In genomic region chr2:199684168-199684567, GRCh38 we compare ENCODE assay signal across 16 cellular contexts.
DNase-seq lines count a peak whose midpoint lies in the region; FAIRE-seq and TF ChIP-seq lines count a peak whose summit lies in the region.
"Had no signal": no experiment of that assay in that cellular context is flagged by ENCODE, and none has a peak within 500 bp of the region (broad histone marks: within the 10 kb centered on the region; RNA-seq: fewer than 3 reads in every experiment).

No MANE protein-coding gene starts in this region.

- CTCF ChIA-PET in A673 (lab: Charles Lee) = no interaction called here

- no peak overlapping the region for H3K27ac ChIP-seq in A673 (ENCODE audit: low read depth, low read length, poor library complexity, severe bottlenecking)
- H3K27ac ChIP-seq in OCI-LY3 (ENCODE audit: low read length) = no peak overlapping the region

- intact Hi-C loops in A673 (cut with micrococcal nuclease; ENCODE audit: unreplicated experiment) = no loop called here

- H3K36me3 ChIP-seq in A673 (ENCODE audit: insufficient read depth, low read length, poor library complexity, severe bottlenecking) (no peaks in the 10 kb centered on the region), OCI-LY3 (replicated peaks; ENCODE audit: low read depth, low read length) (no peaks in the 10 kb centered on the region)
- H3K36me3 ChIP-seq: HAP-1 had no signal

- no peak overlapping the region for H2AFZ ChIP-seq in OCI-LY3 (ENCODE audit: low read depth, low read length)

- TF ChIP-seq POLR2A in GM12891 (IDR thresholded peaks at IDR 0.05; ENCODE audit: low read depth, low read length) = no peak

- H3K4me3 ChIP-seq in A673 (ENCODE audit: low read depth, low read length, poor library complexity, severe bottlenecking) = no peak overlapping the region
- H3K4me3 ChIP-seq in OCI-LY3 (ENCODE audit: low read length) = no peak overlapping the region
- H3K4me3 ChIP-seq: HAP-1 had no signal

- FAIRE-seq in D721Med (lab: Jason Lieb, UNC) (no peak), GM12891 (lab: Jason Lieb, UNC) (no peak)

- no peak overlapping the region for H3K9ac ChIP-seq in OCI-LY3 (ENCODE audit: low read length)

- POLR2A ChIA-PET in A673 (lab: Charles Lee; ENCODE audit: low non-redundant PET) = no interaction called here

- TF ChIP-seq CTCF in A673 (conservative IDR thresholded peaks at IDR 0.05; ENCODE audit: low read depth, low read length) (peak; percentile 54), D721Med (IDR thresholded peaks at IDR 0.05; ENCODE audit: insufficient read depth, missing control alignments) (peak; percentile 9), OCI-LY3 (IDR thresholded peaks at IDR 0.05; ENCODE audit: low read depth, low read length) (peak; percentile 35), endothelial cell (IDR thresholded peaks at IDR 0.05; ENCODE audit: unreplicated experiment) (peak; percentile 45)

- H3K4me3 Mint-ChIP-seq in endothelial cell (ENCODE audit: unreplicated experiment) = no peak overlapping the region
- no peak overlapping the region for H3K4me3 Mint-ChIP-seq in activated T-cell treated with anti-CD3 and anti-CD28 coated beads, Interleukin-2, amount 50 U/mL, for 24 hours
- H3K4me3 Mint-ChIP-seq: CD8-positive, alpha-beta T cell had no signal

- DNase-seq in A673 (ENCODE audit: low spot score) = no peak
- no peak for DNase-seq in D721Med (ENCODE audit: insufficient read length, low spot score)
- DNase-seq in endothelial cell (ENCODE audit: low spot score) = no peak
- no peak for DNase-seq in NCI-H345 (lab: John Stamatoyannopoulos, UW)
- no peak for DNase-seq in activated gamma-delta T cell (lab: John Stamatoyannopoulos, UW)
- no peak for DNase-seq in activated T-cell treated with anti-CD3 and anti-CD28 coated beads, Interleukin-2, amount 50 U/mL, for 24 hours
- no peak for DNase-seq in GM12891 (ENCODE audit: insufficient read length, low spot score)
- DNase-seq: CD8-positive, alpha-beta T cell; MV-4-11; NCI-H1417 treated with DMSO at 0.1 percent for 48 hours; NCI-H1930; NCI-H446; SHP77 treated with DMSO at 0.1 percent for 48 hours; T-helper 2 cell had no signal

- H3K9me3 Mint-ChIP-seq in endothelial cell (ENCODE audit: unreplicated experiment) = no peaks in the 10 kb centered on the region
- no peaks in the 10 kb centered on the region for H3K9me3 Mint-ChIP-seq in activated T-cell treated with anti-CD3 and anti-CD28 coated beads, Interleukin-2, amount 50 U/mL, for 24 hours
- H3K9me3 Mint-ChIP-seq: CD8-positive, alpha-beta T cell had no signal

- no peaks in the 10 kb centered on the region for H3K27me3 Mint-ChIP-seq in endothelial cell (ENCODE audit: unreplicated experiment)
- H3K27me3 Mint-ChIP-seq in activated T-cell treated with anti-CD3 and anti-CD28 coated beads, Interleukin-2, amount 50 U/mL, for 24 hours = peaks cover 26% of the 10 kb centered on the region

- no peaks in the 10 kb centered on the region for H3K36me3 Mint-ChIP-seq in endothelial cell (ENCODE audit: low read depth, unreplicated experiment)
- H3K36me3 Mint-ChIP-seq in activated T-cell treated with anti-CD3 and anti-CD28 coated beads, Interleukin-2, amount 50 U/mL, for 24 hours (ENCODE audit: low read depth) = no peaks in the 10 kb centered on the region
- H3K36me3 Mint-ChIP-seq: CD8-positive, alpha-beta T cell had no signal

- H3K4me1 ChIP-seq in A673 (ENCODE audit: insufficient read depth, low read length, poor library complexity, severe bottlenecking) (peaks cover 13% of the 10 kb centered on the region), OCI-LY3 (ENCODE audit: low read length) (peaks cover 14% of the 10 kb centered on the region)

- H3K4me2 ChIP-seq in OCI-LY3 (ENCODE audit: low read length) = no peak overlapping the region

- H3K27ac Mint-ChIP-seq in endothelial cell (ENCODE audit: unreplicated experiment) = no peak overlapping the region
- H3K27ac Mint-ChIP-seq in activated T-cell treated with anti-CD3 and anti-CD28 coated beads, Interleukin-2, amount 50 U/mL, for 24 hours = no peak overlapping the region
- H3K27ac Mint-ChIP-seq: CD8-positive, alpha-beta T cell had no signal

- no peaks in the 10 kb centered on the region for H3K9me3 ChIP-seq in A673 (ENCODE audit: low read depth, low read length, poor library complexity, severe bottlenecking)
- no peaks in the 10 kb centered on the region for H3K9me3 ChIP-seq in OCI-LY3 (ENCODE audit: insufficient read depth, low read length)
- H3K9me3 ChIP-seq: HAP-1 had no signal

- H3K79me2 ChIP-seq in OCI-LY3 (ENCODE audit: low read length) = no peaks in the 10 kb centered on the region

- no peaks in the 10 kb centered on the region for H4K20me1 ChIP-seq in OCI-LY3 (ENCODE audit: insufficient read depth, low read length)

- no peaks in the 10 kb centered on the region for H3K27me3 ChIP-seq in A673 (replicated peaks; ENCODE audit: insufficient read depth, low read depth, low read length, poor library complexity)
- no peaks in the 10 kb centered on the region for H3K27me3 ChIP-seq in OCI-LY3 (ENCODE audit: low read depth, low read length)

- BruUV-seq in A673 (replicated peaks; lab: Mats Ljungman, UMichigan) = no TSS peak

- H3K4me1 Mint-ChIP-seq in endothelial cell (ENCODE audit: unreplicated experiment) = no peaks in the 10 kb centered on the region
- H3K4me1 Mint-ChIP-seq in activated T-cell treated with anti-CD3 and anti-CD28 coated beads, Interleukin-2, amount 50 U/mL, for 24 hours (ENCODE audit: low read depth) = peaks cover 17% of the 10 kb centered on the region

TF ChIP-seq in GM12891, 5 proteins besides CTCF, POLR2A, EP300 and RAD21:
- TF ChIP-seq POU2F2 (IDR thresholded peaks at IDR 0.05; ENCODE audit: low read depth, low read length) = no peak
- no peak for TF ChIP-seq PAX5 (IDR thresholded peaks at IDR 0.05; ENCODE audit: insufficient read depth, low read length, severe bottlenecking)
- no peak for TF ChIP-seq POLR2AphosphoS5 (IDR thresholded peaks at IDR 0.05; ENCODE audit: low read depth, low read length)
- no peak for TF ChIP-seq TAF1 (IDR thresholded peaks at IDR 0.05; ENCODE audit: low read depth, low read length)
- TF ChIP-seq SPI1 (IDR thresholded peaks at IDR 0.05; ENCODE audit: low read depth, low read length) = no peak
